ENCODE assay signal across 11 cellular contexts in genomic region chr18:43129946-43130523, GRCh38. TPM values are rescaled to one million over a fixed set of nuclear protein-coding genes. Genes with fewer than 3 reads are reported as not detected.
DNase-seq lines count a peak whose midpoint lies in the region; ATAC-seq and TF ChIP-seq lines count a peak whose summit lies in the region.
"Had no signal": no experiment of that assay in that cellular context is flagged by ENCODE, and none has a peak within 500 bp of the region (broad histone marks: within the 10 kb centered on the region; RNA-seq: fewer than 3 reads in every experiment).

No MANE protein-coding gene starts in this region.

- ATAC-seq in HG03139 (IDR thresholded peaks at IDR 0.05; ENCODE audit: unreplicated experiment) = no peak

- intact Hi-C loops in ascending aorta (cut with DNase I) = no loop called here

- CTCF ChIA-PET in AG04450 (lab: Charles Lee) = no interaction called here

- H3K4me3 ChIP-seq in AG04450 (ENCODE audit: low read depth, low read length) = peak overlapping the region; percentile 25
- peak overlapping the region; percentile 17 to 37 for H3K4me3 ChIP-seq in ascending aorta

- H3K36me3 ChIP-seq in ascending aorta = no peaks in the 10 kb centered on the region

- DNase-seq in AG04450 (ENCODE audit: low read depth, low spot score) (no peak), LHCN-M2 (ENCODE audit: low read depth) (peak; percentile 15), ascending aorta (ENCODE audit: low spot score in 2 of 2) (no peak), medulla oblongata (ENCODE audit: extremely low spot score) (peak; percentile 13), cerebellar cortex (ENCODE audit: low spot score) (no peak), Kasumi-1 (lab: John Stamatoyannopoulos, UW) (no peak)
- DNase-seq in activated CD4-positive, alpha-beta T cell treated with anti-CD3 and anti-CD28 coated beads for 48 hours = no peak
- DNase-seq: activated naive CD4-positive, alpha-beta T cell treated with Interleukin-2 at 50 U/mL for 16 hours; KG1 had no signal

- TF ChIP-seq CTCF in AG04450 (IDR thresholded peaks at IDR 0.05; ENCODE audit: low read depth, low read length) (no peak), ascending aorta (IDR thresholded peaks at IDR 0.05) (no peak)

- H3K4me1 ChIP-seq in ascending aorta = no peaks in the 10 kb centered on the region

- H3K9me3 ChIP-seq in AG04450 (ENCODE audit: control insufficient read depth, insufficient read depth, low read length) (no peaks in the 10 kb centered on the region), ascending aorta (no peaks in the 10 kb centered on the region)

- POLR2A ChIA-PET in AG04450 (lab: Yijun Ruan, JAX) = no interaction called here

- H3K27me3 ChIP-seq in AG04450 (ENCODE audit: control insufficient read depth, insufficient read depth, low read length) (no peaks in the 10 kb centered on the region), ascending aorta (no peaks in the 10 kb centered on the region)

- no peak overlapping the region for H3K27ac ChIP-seq in AG04450 (ENCODE audit: low read depth, low read length)
- H3K27ac ChIP-seq in ascending aorta = no peak overlapping the region

RNA-seq across cellular contexts. Expression of gene RIT2, which starts 14.6 kb away (rescaled TPM):
- not detected in 2 replicates for polyA plus RNA-seq in AG04450 (2011; rRNA removed)
- not detected in 2 replicates for polyA minus RNA-seq in AG04450 (2011; rRNA and poly(A)+ RNA removed)
- not detected in 2 replicates for total RNA-seq in LHCN-M2 (2014; rRNA removed)
- polyA plus RNA-seq in LHCN-M2 (2012) = not detected
- not detected for total RNA-seq in ascending aorta
- total RNA-seq: mononuclear cell had no signal

Comparison
In these comparisons a context has a peak if more than half of its experiments do, and no peak if none do; other contexts are left out.
1. DNase-seq: peak in LHCN-M2 (single experiment) and medulla oblongata (single experiment); none in AG04450 (single experiment), ascending aorta (0 of 2), activated CD4-positive, alpha-beta T cell treated with anti-CD3 and anti-CD28 coated beads for 48 hours (single experiment), cerebellar cortex (single experiment) and Kasumi-1 (0 of 2).